7 cellular contexts compared by ENCODE assay signal in genomic region chr17:7046127-7046724, GRCh38. TPM values are rescaled to one million over a fixed set of nuclear protein-coding genes. Genes with fewer than 3 reads are reported as not detected.
DNase-seq lines count a peak whose midpoint lies in the region; ATAC-seq and TF ChIP-seq lines count a peak whose summit lies in the region.
"Had no signal": no experiment of that assay in that cellular context is flagged by ENCODE, and none has a peak within 500 bp of the region (broad histone marks: within the 10 kb centered on the region; RNA-seq: fewer than 3 reads in every experiment).

No MANE protein-coding gene starts in this region.

- no peaks in the 10 kb centered on the region for H3K36me3 ChIP-seq in PC-3 (ENCODE audit: low read depth, low read length)
- no peaks in the 10 kb centered on the region for H3K36me3 ChIP-seq in esophagus (ENCODE audit: control insufficient read depth in 2 of 2, insufficient read depth in 2 of 2, low read length in 1 of 2)

- H3K27me3 ChIP-seq in PC-3 (ENCODE audit: low read length) (no peaks in the 10 kb centered on the region), esophagus (ENCODE audit: control insufficient read depth in 1 of 2, insufficient read depth in 2 of 2, low read length in 2 of 2) (no peaks in the 10 kb centered on the region)

- WGBS in esophagus, 2 donors: 16% methylated on average over 15 of the region's 15 CpGs

- peak overlapping the region; percentile 65 for H3K9ac ChIP-seq in PC-3 (ENCODE audit: low read length)

- CTCF ChIA-PET in PC-3 (lab: Charles Lee): interaction anchor here (0.5 to 2.1 kb wide), 15 partner anchors 11 to 1014 kb away, joined by 3 to 11 read pairs (median 3); partner anchors contain the start of genes PHF23 and SLC16A13

- TF ChIP-seq CTCF in PC-3 (conservative IDR thresholded peaks at IDR 0.05; ENCODE audit: low read depth, low read length): 0 out of 2 replicates have a peak, but pooled peaks have one; percentile 7

- H2AFZ ChIP-seq in PC-3 (ENCODE audit: low read length): peak overlapping the region; percentile 62

- BruUV-seq in PC-3 (replicated peaks; lab: Mats Ljungman, UMichigan): no TSS peak

- H3K4me1 ChIP-seq in PC-3 (ENCODE audit: insufficient read depth, low read length) (peaks cover 33% of the 10 kb centered on the region), esophagus (ENCODE audit: control insufficient read depth in 2 of 2, insufficient read depth in 2 of 2, low read length in 1 of 2) (peaks cover 0 to 20% of the 10 kb centered on the region in 2 donors)

- DNase-seq in COLO668 (lab: John Stamatoyannopoulos, UW; ENCODE audit: unreplicated experiment) (peak; percentile 69), PC-3 (peak; percentile 86), epidermal melanocyte (ENCODE audit: insufficient read length, low spot score) (no peak)
- peak; percentile 59 for DNase-seq in stimulated activated CD4-positive, alpha-beta T cell treated with anti-CD3 and anti-CD28 coated beads, Interleukin-15, amount 100 ng/mL, for 24 hours
- DNase-seq: left cardiac atrium had no signal

- POLR2A ChIA-PET in PC-3 (lab: Charles Lee; ENCODE audit: unreplicated experiment): interaction anchor here (0.7 kb wide), 1 partner anchor 132 kb away, joined by 3 read pairs; no protein-coding TSS in a partner anchor

- H3K79me2 ChIP-seq in PC-3 (ENCODE audit: low read length): no peaks in the 10 kb centered on the region

- no peaks in the 10 kb centered on the region for H3F3A ChIP-seq in PC-3 (ENCODE audit: low read length, unreplicated experiment)

- H3K4me3 ChIP-seq in PC-3 (ENCODE audit: low read length) (peak overlapping the region; percentile 64), esophagus (ENCODE audit: low read depth in 1 of 2, low read length in 2 of 2) (peak overlapping the region in 1 of 2 donors; percentile 31)

- intact Hi-C loops in PC-3 (cut with micrococcal nuclease): loop anchor here (1.0 to 5.0 kb wide), 4 partner anchors 90 to 301 kb away; partner anchors contain the start of gene EIF5A

- H4K20me1 ChIP-seq in PC-3 (ENCODE audit: low read length): no peaks in the 10 kb centered on the region

- peak overlapping the region; percentile 88 for H3K4me2 ChIP-seq in PC-3 (ENCODE audit: low read length)

- no peaks in the 10 kb centered on the region for H3K9me2 ChIP-seq in PC-3 (replicated peaks; ENCODE audit: low read length)

- ATAC-seq in PC-3: peak; percentile 53
- ATAC-seq in HG03095 (IDR thresholded peaks at IDR 0.05; ENCODE audit: unreplicated experiment): no peak

- no peaks in the 10 kb centered on the region for H3K9me3 ChIP-seq in PC-3 (ENCODE audit: low read length)
- no peaks in the 10 kb centered on the region for H3K9me3 ChIP-seq in esophagus (ENCODE audit: control insufficient read depth in 2 of 2, insufficient read depth in 1 of 2, low read depth in 1 of 2, low read length in 1 of 2)

- H3K27ac ChIP-seq in PC-3 (ENCODE audit: low read length): peak overlapping the region; percentile 94
- peak overlapping the region; percentile 95 for H3K27ac ChIP-seq in esophagus (ENCODE audit: low read depth in 2 of 2, low read length in 1 of 2)

RNA-seq across cellular contexts. Expression of gene SLC16A11, which starts 2.3 kb away (rescaled TPM):
- 0.75 TPM in 1 of 2 replicates, not detected in the other for total RNA-seq in PC-3 (2014; rRNA removed)
- polyA plus RNA-seq in esophagus: 1 to 10 TPM; 1.9 to 2.3 TPM

RNA-seq across cellular contexts. Expression of gene SLC16A13, which starts 10.4 kb away (rescaled TPM):
- total RNA-seq in PC-3 (2014; rRNA removed): 0.62 and 1.7 TPM in 2 replicates
- polyA plus RNA-seq in esophagus: 1 to 10 TPM; 4.8 TPM

RNA-seq across cellular contexts. Expression of gene BCL6B, which starts 23.4 kb away (rescaled TPM):
- total RNA-seq in PC-3 (2014; rRNA removed): 0.12 TPM in 1 of 2 replicates, not detected in the other
- 1 to 10 TPM; 1.5 to 1.8 TPM for polyA plus RNA-seq in esophagus

RNA-seq across cellular contexts. Expression of gene RNASEK, which starts 33.8 kb away (rescaled TPM):
- 169 and 195 TPM in 2 replicates for total RNA-seq in PC-3 (2014; rRNA removed)
- polyA plus RNA-seq in esophagus: 100 to 1,000 TPM; 216 to 253 TPM

RNA-seq across cellular contexts. Expression of gene CLEC10A, which starts 33.8 kb away (rescaled TPM):
- not detected in 2 replicates for total RNA-seq in PC-3 (2014; rRNA removed)
- 1 to 10 TPM; 1.7 to 6.0 TPM for polyA plus RNA-seq in esophagus
